ENCODE assay signal across 22 cellular contexts in the genomic region with DNA sequence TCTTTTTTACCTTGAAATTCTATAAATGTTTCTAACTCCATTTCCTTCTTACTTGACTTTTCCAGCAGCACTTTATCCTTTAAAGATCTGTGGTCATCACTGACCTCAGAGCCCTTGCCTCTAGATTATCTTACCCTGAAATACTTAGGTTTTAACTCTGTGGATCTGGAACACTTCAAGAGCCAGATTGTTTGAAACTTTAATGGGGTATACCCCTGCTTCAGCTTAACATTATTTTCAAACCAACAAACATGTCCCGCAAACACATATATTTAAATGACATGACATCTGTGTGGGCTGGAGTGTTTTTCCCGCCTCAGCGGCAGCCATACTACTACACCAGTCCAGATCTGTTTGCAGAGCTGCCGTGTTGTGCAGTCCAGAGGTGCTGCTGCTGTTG.
"Had no signal": no experiment of that assay in that cellular context is flagged by ENCODE, and none has a peak within 500 bp of the region (broad histone marks: within the 10 kb centered on the region; RNA-seq: fewer than 3 reads in every experiment).

No MANE protein-coding gene starts in this region.

- FAIRE-seq: islet of Langerhans had no signal

- DNase-seq: heart left ventricle; hypothalamus; immature natural killer cell; left ventricle myocardium inferior; natural killer cell; ovary; right lobe of liver; spleen; stimulated activated CD4-positive, alpha-beta T cell treated with anti-CD3 and anti-CD28 coated beads, Interleukin-4, amount 100 ng/mL, for 24 hours; stimulated activated CD8-positive, alpha-beta memory T cell treated with anti-CD3 and anti-CD28 coated beads, Interleukin-4, amount 100 ng/mL, for 48 hours; tibial artery; uterus had no signal

- H3K4me1 Mint-ChIP-seq: immature natural killer cell; natural killer cell; stimulated activated memory B cell treated with anti-CD40 and anti-IgM and Interleukin-4, amounts not matched to agents 10 μg/mL and 1 μg/mL and 100 μg/mL, for 72 hours had no signal

- H3K27me3 ChIP-seq: heart left ventricle, ovary, right atrium auricular region, right lobe of liver, spleen, suprapubic skin, tibial artery, uterus had no signal

- H3K27ac ChIP-seq: heart left ventricle, left ventricle myocardium inferior, ovary, right atrium auricular region, right lobe of liver, skin epidermis, spleen, suprapubic skin, thoracic aorta, tibial artery, uterus had no signal

- H3K36me3 ChIP-seq: ovary, right atrium auricular region, right lobe of liver, spleen, suprapubic skin, tibial artery, uterus had no signal

- H3K9me3 Mint-ChIP-seq: immature natural killer cell; natural killer cell; stimulated activated memory B cell treated with anti-CD40 and anti-IgM and Interleukin-4, amounts not matched to agents 10 μg/mL and 1 μg/mL and 100 μg/mL, for 72 hours; stimulated activated naive CD8-positive, alpha-beta T cell treated with anti-CD3 and anti-CD28 coated beads, Interleukin-15, Interleukin-2, amounts not matched to agents 100 ng/mL and 50 ng/mL, for 24 hours; type B pancreatic cell had no signal

- H3K36me3 Mint-ChIP-seq: immature natural killer cell; natural killer cell; stimulated activated memory B cell treated with anti-CD40 and anti-IgM and Interleukin-4, amounts not matched to agents 10 μg/mL and 1 μg/mL and 100 μg/mL, for 72 hours had no signal

- H3K4me1 ChIP-seq: right lobe of liver, suprapubic skin, uterus had no signal

- ATAC-seq: heart left ventricle; natural killer cell; right lobe of liver; stimulated activated memory B cell treated with anti-CD40 and anti-IgM and Interleukin-4, amounts not matched to agents 10 μg/mL and 1 μg/mL and 100 μg/mL, for 72 hours had no signal

- H3K9me3 ChIP-seq: heart left ventricle, left ventricle myocardium inferior, ovary, right atrium auricular region, right lobe of liver, spleen, suprapubic skin, thoracic aorta, tibial artery, uterus had no signal

- H3K27ac Mint-ChIP-seq: immature natural killer cell; natural killer cell; progenitor cell of endocrine pancreas; stimulated activated memory B cell treated with anti-CD40 and anti-IgM and Interleukin-4, amounts not matched to agents 10 μg/mL and 1 μg/mL and 100 μg/mL, for 72 hours; stimulated activated naive CD8-positive, alpha-beta T cell treated with anti-CD3 and anti-CD28 coated beads, Interleukin-15, Interleukin-2, amounts not matched to agents 100 ng/mL and 50 ng/mL, for 24 hours had no signal

- H3K4me3 ChIP-seq: heart left ventricle, left ventricle myocardium inferior, lung, ovary, right atrium auricular region, right lobe of liver, skin epidermis, spleen, suprapubic skin, thoracic aorta, tibial artery, uterus had no signal

- H3K27me3 Mint-ChIP-seq: progenitor cell of endocrine pancreas, type B pancreatic cell had no signal

- H3K4me3 Mint-ChIP-seq: immature natural killer cell; natural killer cell; stimulated activated memory B cell treated with anti-CD40 and anti-IgM and Interleukin-4, amounts not matched to agents 10 μg/mL and 1 μg/mL and 100 μg/mL, for 72 hours; stimulated activated naive CD8-positive, alpha-beta T cell treated with anti-CD3 and anti-CD28 coated beads, Interleukin-15, Interleukin-2, amounts not matched to agents 100 ng/mL and 50 ng/mL, for 24 hours had no signal
